Comparison of ENCODE assay signal across 36 cellular contexts in genomic region chrX:17882680-17883079, GRCh38. TPM values are rescaled to one million over a fixed set of nuclear protein-coding genes. Genes with fewer than 3 reads are reported as not detected.
"Had no signal": no experiment of that assay in that cellular context is flagged by ENCODE, and none has a peak within 500 bp of the region (broad histone marks: within the 10 kb centered on the region; RNA-seq: fewer than 3 reads in every experiment).

No MANE protein-coding gene starts in this region.

- H3K9me3 ChIP-seq: ascending aorta had no signal

- H3K36me3 ChIP-seq: ascending aorta had no signal

- ATAC-seq: activated CD8-positive, alpha-beta T cell treated with anti-CD3 and anti-CD28 coated beads for 36 hours; SK-N-SH treated with all-trans-retinoic acid at 6 μM for 48 hours had no signal

- H3K4me1 ChIP-seq: ascending aorta had no signal

- H3K4me3 ChIP-seq: ascending aorta, PC-9 had no signal

- DNase-seq: activated B cell treated with CpG ODN at 0.5 μM for 24 hours; activated CD4-positive, alpha-beta T cell treated with anti-CD3 and anti-CD28 coated beads for 1 hour; activated CD4-positive, alpha-beta T cell treated with anti-CD3 and anti-CD28 coated beads for 48 hours; activated CD4-positive, alpha-beta T cell treated with anti-CD3 and anti-CD28 coated beads, Interleukin-2, amount 50 U/mL, for 4 hours; activated CD8-positive, alpha-beta T cell treated with anti-CD3 and anti-CD28 coated beads for 36 hours; activated gamma-delta T cell; activated naive CD4-positive, alpha-beta T cell treated with Interleukin-2 at 50 U/mL for 16 hours; activated naive CD8-positive, alpha-beta T cell treated with anti-CD3 and anti-CD28 coated beads, Interleukin-2, amount 10 ng/mL, durations not matched to agents 7 days and 5 days; activated T-cell treated with anti-CD3 and anti-CD28 coated beads, Interleukin-2, amount 50 U/mL, for 24 hours; amygdala; caudate nucleus; cerebellar nuclear complex; Karpas-422; KBM-7; MM.1S; MV-4-11; NCI-H1092 treated with DMSO at 0.1 percent for 48 hours; NCI-H1417; NCI-H146; NCI-H187; NCI-H2029 treated with DMSO at 0.1 percent for 48 hours; NCI-H2107; NCI-H2171; NCI-H510A; NCI-H526; NCI-H748 treated with DMSO at 0.1 percent for 48 hours; NK-92 treated with Interleukin-12 subunit alpha and Interleukin-12 subunit beta, amount 100 ng/mL, for 24 hours; PC-9; SIG-M5; T-helper 1 cell; T-helper 2 cell; T-helper 9 cell had no signal

- H3K27ac ChIP-seq: ascending aorta, PC-9, VCaP had no signal

RNA-seq across cellular contexts. Expression of gene RAI2, which starts 21.6 kb away (rescaled TPM):
- total RNA-seq: activated B cell treated with CpG ODN at 0.5 μM for 24 hours; activated naive CD8-positive, alpha-beta T cell treated with anti-CD3 and anti-CD28 coated beads, Interleukin-2, amount 10 ng/mL, durations not matched to agents 7 days and 5 days; PC-9; SK-MEL-5 had no signal
